In genomic region chr19:51701468-51702100, GRCh38 we compare ENCODE assay signal across 15 cellular contexts. TPM values are rescaled to one million over a fixed set of nuclear protein-coding genes. Genes with fewer than 3 reads are reported as not detected.
DNase-seq lines count a peak whose midpoint lies in the region; ATAC-seq and TF ChIP-seq lines count a peak whose summit lies in the region.
"Had no signal": no experiment of that assay in that cellular context is flagged by ENCODE, and none has a peak within 500 bp of the region (broad histone marks: within the 10 kb centered on the region; RNA-seq: fewer than 3 reads in every experiment).

No MANE protein-coding gene starts in this region.

- H3K27me3 ChIP-seq in cardiac muscle cell (no peaks in the 10 kb centered on the region), endodermal cell (ENCODE audit: control insufficient read depth, insufficient read depth, low read length, poor library complexity, severe bottlenecking) (no peaks in the 10 kb centered on the region), neutrophil (peaks cover 46% of the 10 kb centered on the region), vagina (no peaks in the 10 kb centered on the region)

- intact Hi-C loops in left cardiac atrium (cut with DNase I) (no loop called here), vagina (cut with DNase I) (loop anchor here (2.0 kb wide), 1 partner anchor 13 kb away; no protein-coding TSS in a partner anchor)

- H3K27me3 Mint-ChIP-seq in endodermal cell (ENCODE audit: insufficient read depth): no peaks in the 10 kb centered on the region

- H3K36me3 ChIP-seq in cardiac muscle cell: peaks cover 19% of the 10 kb centered on the region
- peaks cover 89% of the 10 kb centered on the region for H3K36me3 ChIP-seq in endodermal cell (ENCODE audit: control insufficient read depth, insufficient read depth, low read length)
- peaks cover 16% of the 10 kb centered on the region for H3K36me3 ChIP-seq in neutrophil
- peaks cover 0 to 22% of the 10 kb centered on the region in 2 donors for H3K36me3 ChIP-seq in vagina

- 91 to 92% methylated on average over 9 to 12 of the region's 12 CpGs for WGBS in endodermal cell (ENCODE audit: insufficient coverage in 1 of 2, insufficient read length in 1 of 2), 2 experiments

- no peaks in the 10 kb centered on the region for H3K9me3 Mint-ChIP-seq in endodermal cell

- TF ChIP-seq CTCF in cardiac muscle cell (IDR thresholded peaks at IDR 0.05; ENCODE audit: low read depth, low read length) (no peak), endodermal cell (conservative IDR thresholded peaks at IDR 0.05) (no peak), neutrophil (IDR thresholded peaks at IDR 0.05) (no peak), vagina (IDR thresholded peaks at IDR 0.05) (no peak)

- no peaks in the 10 kb centered on the region for H3K9me3 ChIP-seq in cardiac muscle cell (ENCODE audit: low read depth)
- H3K9me3 ChIP-seq in endodermal cell (ENCODE audit: control insufficient read depth, low read length): no peaks in the 10 kb centered on the region
- H3K9me3 ChIP-seq in neutrophil: no peaks in the 10 kb centered on the region
- H3K9me3 ChIP-seq in vagina: no peaks in the 10 kb centered on the region

- no peak for TF ChIP-seq POLR2A in vagina (IDR thresholded peaks at IDR 0.05)

- DNase-seq in cardiac muscle cell (ENCODE audit: low read depth in 1 of 2, low spot score in 1 of 2): no peak
- no peak for DNase-seq in left cardiac atrium
- no peak for DNase-seq in endodermal cell
- no peak for DNase-seq in vagina (ENCODE audit: extremely low spot score in 2 of 2)
- no peak for DNase-seq in pons (ENCODE audit: low spot score)
- DNase-seq in NCI-H2196 treated with DMSO at 0.1 percent for 48 hours (lab: John Stamatoyannopoulos, UW; ENCODE audit: unreplicated experiment): no peak
- no peak for DNase-seq in NCI-H187 treated with DMSO at 0.1 percent for 48 hours (lab: John Stamatoyannopoulos, UW)
- DNase-seq: ACHN, DMS 273 treated with DMSO at 0.1 percent for 48 hours, NCI-H2107, retina, SW 1271 had no signal

- H3K4me3 Mint-ChIP-seq in endodermal cell: peak overlapping the region; percentile 67

- H3K4me3 ChIP-seq in cardiac muscle cell: no peak overlapping the region
- no peak overlapping the region for H3K4me3 ChIP-seq in endodermal cell (ENCODE audit: low read length)
- H3K4me3 ChIP-seq in neutrophil (ENCODE audit: low read depth in 1 of 2, low read length in 1 of 2): peak overlapping the region in 1 of 2 experiments; percentile 72
- H3K4me3 ChIP-seq in vagina: no peak overlapping the region

- no peak overlapping the region for H3K9ac ChIP-seq in endodermal cell (ENCODE audit: extremely low read depth, low read length, poor library complexity, severe bottlenecking)

- H3K36me3 Mint-ChIP-seq in endodermal cell (ENCODE audit: low read depth): peaks cover 63% of the 10 kb centered on the region

- H3K27ac Mint-ChIP-seq in endodermal cell: peak overlapping the region; percentile 97

- H3K4me1 ChIP-seq in cardiac muscle cell (ENCODE audit: low read depth) (peaks cover 12% of the 10 kb centered on the region), endodermal cell (ENCODE audit: control insufficient read depth, insufficient read depth, low read length) (no peaks in the 10 kb centered on the region), neutrophil (ENCODE audit: control insufficient read depth in 1 of 2, insufficient read depth in 1 of 2, low read depth in 1 of 2, low read length in 1 of 2) (peaks cover 36 to 46% of the 10 kb centered on the region in 2 experiments), vagina (peaks cover 47% of the 10 kb centered on the region)

- H3K27ac ChIP-seq in cardiac muscle cell (peak overlapping the region; percentile 8), endodermal cell (ENCODE audit: low read depth, low read length) (no peak overlapping the region), neutrophil (peak overlapping the region; percentile 88), vagina (peak overlapping the region; percentile 94)

- peaks cover 16% of the 10 kb centered on the region for H3K4me1 Mint-ChIP-seq in endodermal cell

- ATAC-seq in left cardiac atrium: no peak
- ATAC-seq: activated T-cell treated with anti-CD3 and anti-CD28 coated beads, Interleukin-2, amount 50 U/mL, for 72 hours had no signal

RNA-seq across cellular contexts. Expression of gene SPACA6, which starts 8.5 kb away (rescaled TPM):
- total RNA-seq in cardiac muscle cell (13.8 and 23.4 TPM in 2 replicates), left cardiac atrium (10 to 100 TPM; 11.7 to 17.1 TPM), endodermal cell (10 to 100 TPM; 18.4 to 26.8 TPM), vagina (53.0 TPM)
- polyA plus RNA-seq in cardiac muscle cell: 11.0 and 16.5 TPM in 2 replicates
- polyA plus RNA-seq in endodermal cell (2013, experiment 1 of 2): 33.8 TPM
- 32.2 TPM for polyA plus RNA-seq in endodermal cell (2013, experiment 2 of 2)

RNA-seq across cellular contexts. Expression of gene HAS1, which starts 22.2 kb away (rescaled TPM):
- total RNA-seq in cardiac muscle cell (0.11 and 0.27 TPM in 2 replicates), left cardiac atrium (1 to 10 TPM; 7.2 to 8.7 TPM), endodermal cell (under 1 TPM in 1 of 2 donors, not detected in 1; 0.22 TPM), vagina (2.9 TPM)
- 0.46 and 0.61 TPM in 2 replicates for polyA plus RNA-seq in cardiac muscle cell
- 0.78 TPM for polyA plus RNA-seq in endodermal cell (2013, experiment 1 of 2)
- polyA plus RNA-seq in endodermal cell (2013, experiment 2 of 2): 1.0 TPM
- total RNA-seq: activated T-cell treated with anti-CD3 and anti-CD28 coated beads, Interleukin-2, amount 50 U/mL, for 72 hours had no signal

RNA-seq across cellular contexts. Expression of gene FPR1, which starts 50.1 kb away (rescaled TPM):
- total RNA-seq in cardiac muscle cell (not detected in 2 replicates), left cardiac atrium (10 to 100 TPM; 12.9 to 14.5 TPM), endodermal cell (not detected), vagina (12.8 TPM)
- not detected in 2 replicates for polyA plus RNA-seq in cardiac muscle cell
- not detected for polyA plus RNA-seq in endodermal cell (2013, experiment 1 of 2)
- not detected for polyA plus RNA-seq in endodermal cell (2013, experiment 2 of 2)
- total RNA-seq: activated T-cell treated with anti-CD3 and anti-CD28 coated beads, Interleukin-2, amount 50 U/mL, for 72 hours had no signal

RNA-seq across cellular contexts. Expression of gene SIGLEC14, which starts 55.0 kb away (rescaled TPM):
- not detected in 2 replicates for total RNA-seq in cardiac muscle cell
- polyA plus RNA-seq in cardiac muscle cell: not detected in 2 replicates
- 1 to 10 TPM; 1.2 to 4.2 TPM for total RNA-seq in left cardiac atrium
- not detected for total RNA-seq in endodermal cell
- not detected for polyA plus RNA-seq in endodermal cell (2013, experiment 1 of 2)
- 0.12 TPM for polyA plus RNA-seq in endodermal cell (2013, experiment 2 of 2)
- not detected for total RNA-seq in vagina

RNA-seq across cellular contexts. Expression of gene FPR2, which starts 59.4 kb away (rescaled TPM):
- total RNA-seq in cardiac muscle cell: not detected in 2 replicates
- polyA plus RNA-seq in cardiac muscle cell: not detected in 2 replicates
- 1 to 10 TPM; 1.1 to 2.4 TPM for total RNA-seq in left cardiac atrium
- under 1 TPM in 1 of 2 donors, not detected in 1; 0.11 TPM for total RNA-seq in endodermal cell
- not detected for polyA plus RNA-seq in endodermal cell (2013, experiment 1 of 2)
- polyA plus RNA-seq in endodermal cell (2013, experiment 2 of 2): not detected
- total RNA-seq in vagina: not detected
- total RNA-seq: activated T-cell treated with anti-CD3 and anti-CD28 coated beads, Interleukin-2, amount 50 U/mL, for 72 hours; temporal lobe had no signal

Comparison
In these comparisons a context has a peak if more than half of its experiments do, and no peak if none do; other contexts are left out.
1. RNA of gene FPR1, which starts 50.1 kb away (total RNA-seq): 12.9 to 14.5 TPM in left cardiac atrium and 12.8 TPM in vagina (single experiment); not detected in endodermal cell and not detected in cardiac muscle cell; every median in the first group is over 10 times any median in the second.